19 cellular contexts compared by ENCODE assay signal in genomic region chr20:60553095-60553494, GRCh38.
DNase-seq lines count a peak whose midpoint lies in the region; ATAC-seq, FAIRE-seq and TF ChIP-seq lines count a peak whose summit lies in the region.
"Had no signal": no experiment of that assay in that cellular context is flagged by ENCODE, and none has a peak within 500 bp of the region (broad histone marks: within the 10 kb centered on the region; RNA-seq: fewer than 3 reads in every experiment).

No MANE protein-coding gene starts in this region.

- no peak for TF ChIP-seq RAD21 in HepG2 (CRISPR knock-in tag; IDR thresholded peaks at IDR 0.05)

- no peaks in the 10 kb centered on the region for H3K79me2 ChIP-seq in HepG2 (ENCODE audit: insufficient read depth, low read length)

- H3K27ac ChIP-seq in HepG2 (ENCODE audit: extremely low read length, insufficient read depth, low read length): no peak overlapping the region
- no peak overlapping the region for H3K27ac ChIP-seq in right lobe of liver

- TF ChIP-seq POLR2A in HepG2 (IDR thresholded peaks at IDR 0.05; ENCODE audit: insufficient read depth in 1 of 2, low read depth in 2 of 2, low read length in 2 of 2) (no peak), right lobe of liver (IDR thresholded peaks at IDR 0.05) (no peak)

- ATAC-seq in HepG2 (no peak), right lobe of liver (no peak), GM18520 (IDR thresholded peaks at IDR 0.05; ENCODE audit: unreplicated experiment) (no peak)
- ATAC-seq: GM23338, K562 had no signal

- H3K27me3 ChIP-seq in HepG2 (ENCODE audit: control insufficient read depth in 1 of 2, insufficient read depth in 2 of 2, low read length in 2 of 2) (no peaks in the 10 kb centered on the region), right lobe of liver (peaks cover 0 to under 1% of the 10 kb centered on the region in 2 donors), bronchial epithelial cell (ENCODE audit: control insufficient read depth, insufficient read depth, low read length) (no peaks in the 10 kb centered on the region)

- BruUV-seq in HepG2 (replicated peaks; lab: Mats Ljungman, UMichigan): no TSS peak

- TF ChIP-seq CTCF in HepG2 (CRISPR knock-in tag; IDR thresholded peaks at IDR 0.05): no peak
- no peak for TF ChIP-seq CTCF in right lobe of liver (IDR thresholded peaks at IDR 0.05)
- no peak for TF ChIP-seq CTCF in bronchial epithelial cell (IDR thresholded peaks at IDR 0.05; ENCODE audit: insufficient read depth, low read length, severe bottlenecking)

- intact Hi-C loops in HepG2 (cut with micrococcal nuclease; ENCODE audit: unreplicated experiment) (no loop called here), right lobe of liver (cut with DNase I) (no loop called here)

- no peak for TF ChIP-seq EP300 in HepG2 (IDR thresholded peaks at IDR 0.05; ENCODE audit: low read depth in 2 of 2, low read length in 2 of 2)
- no peak for TF ChIP-seq EP300 in HepG2 (CRISPR knock-in tag; IDR thresholded peaks at IDR 0.05; ENCODE audit: borderline replicate concordance)

- no peak overlapping the region for H3K4me2 ChIP-seq in HepG2 (ENCODE audit: low read depth, low read length)
- H3K4me2 ChIP-seq: GM23338 had no signal

- CTCF ChIA-PET in HepG2 (lab: Yijun Ruan, JAX; ENCODE audit: low intra/inter-chr PET ratio, low total read pairs): no interaction called here

- DNase-seq in HepG2 (ENCODE audit: low spot score) (no peak), right lobe of liver (no peak), M059J (ENCODE audit: low read depth) (peak; percentile 15), bronchial epithelial cell (ENCODE audit: low read depth) (peak; percentile 1), A172 (ENCODE audit: low spot score) (no peak), COLO668 (lab: John Stamatoyannopoulos, UW; ENCODE audit: unreplicated experiment) (no peak)
- DNase-seq: 8988T; C1 segment of cervical spinal cord; CD4-positive, alpha-beta T cell; COR-L47; DMS153; DND-41; GF-D8; H7; Karpas-422 had no signal

- H2AFZ ChIP-seq in HepG2 (ENCODE audit: low read length): no peak overlapping the region
- H2AFZ ChIP-seq: GM23338 had no signal

- WGBS in HepG2 (ENCODE audit: low lambda C conversion rate): 40% methylated on average over 5 of the region's 5 CpGs
- 62% methylated on average over 5 of the region's 5 CpGs for WGBS in right lobe of liver (ENCODE audit: insufficient coverage, low coverage, low lambda C conversion rate, missing lambda C conversion rate)

- in situ Hi-C loops in HepG2 (cut with HindIII; ENCODE audit: extremely low pct_ligation_motif_present, low pct_unique_long_range_greater_than_20kb): no loop called here

- no peaks in the 10 kb centered on the region for H3K36me3 ChIP-seq in HepG2 (replicated peaks in 1 of 2; ENCODE audit: control insufficient read depth in 1 of 2, insufficient read depth in 2 of 2, low read length in 2 of 2)
- H3K36me3 ChIP-seq in right lobe of liver: no peaks in the 10 kb centered on the region
- H3K36me3 ChIP-seq in bronchial epithelial cell (ENCODE audit: control insufficient read depth, insufficient read depth, low read length): no peaks in the 10 kb centered on the region

- H3K9me3 ChIP-seq in HepG2 (ENCODE audit: low read length) (peaks cover 83% of the 10 kb centered on the region), right lobe of liver (no peaks in the 10 kb centered on the region)

- POLR2A ChIA-PET in HepG2 (lab: Yijun Ruan, JAX): no interaction called here

- H3K4me3 ChIP-seq in HepG2 (replicated peaks in 1 of 3; ENCODE audit: insufficient read depth in 1 of 3, low read depth in 2 of 3, low read length in 3 of 3) (no peak overlapping the region), right lobe of liver (no peak overlapping the region), bronchial epithelial cell (ENCODE audit: low read depth, low read length) (no peak overlapping the region)
- H3K4me3 ChIP-seq: GM23338, K562 had no signal

- no peaks in the 10 kb centered on the region for H4K20me1 ChIP-seq in HepG2 (ENCODE audit: insufficient read depth, low read length)

- no peak overlapping the region for H3K9ac ChIP-seq in HepG2 (ENCODE audit: insufficient read depth, low read depth, low read length)

- no peaks in the 10 kb centered on the region for H3K4me1 ChIP-seq in HepG2 (ENCODE audit: insufficient read depth, low read length)
- no peaks in the 10 kb centered on the region for H3K4me1 ChIP-seq in right lobe of liver

- FAIRE-seq in HepG2 (lab: Jason Lieb, UNC) (no peak), bronchial epithelial cell (lab: Jason Lieb, UNC) (no peak)
- FAIRE-seq: D721Med, K562 had no signal

TF ChIP-seq in HepG2, 621 proteins besides CTCF, POLR2A, EP300 and RAD21:
- TF ChIP-seq KDM2A (CRISPR knock-in tag; IDR thresholded peaks at IDR 0.05; ENCODE audit: borderline replicate concordance, low read depth): no peak
- TF ChIP-seq CREB1 (IDR thresholded peaks at IDR 0.05): peak; percentile 71
- no peak for TF ChIP-seq CREB1 (CRISPR knock-in tag; IDR thresholded peaks at IDR 0.05)

Comparison
In these comparisons a context has a peak if more than half of its experiments do, and no peak if none do; other contexts are left out.
1. DNase-seq: peak in M059J (single experiment) and bronchial epithelial cell (single experiment); none in HepG2 (single experiment), right lobe of liver (0 of 3), A172 (single experiment) and COLO668 (single experiment).